12 cellular contexts compared by ENCODE assay signal in the genomic region with DNA sequence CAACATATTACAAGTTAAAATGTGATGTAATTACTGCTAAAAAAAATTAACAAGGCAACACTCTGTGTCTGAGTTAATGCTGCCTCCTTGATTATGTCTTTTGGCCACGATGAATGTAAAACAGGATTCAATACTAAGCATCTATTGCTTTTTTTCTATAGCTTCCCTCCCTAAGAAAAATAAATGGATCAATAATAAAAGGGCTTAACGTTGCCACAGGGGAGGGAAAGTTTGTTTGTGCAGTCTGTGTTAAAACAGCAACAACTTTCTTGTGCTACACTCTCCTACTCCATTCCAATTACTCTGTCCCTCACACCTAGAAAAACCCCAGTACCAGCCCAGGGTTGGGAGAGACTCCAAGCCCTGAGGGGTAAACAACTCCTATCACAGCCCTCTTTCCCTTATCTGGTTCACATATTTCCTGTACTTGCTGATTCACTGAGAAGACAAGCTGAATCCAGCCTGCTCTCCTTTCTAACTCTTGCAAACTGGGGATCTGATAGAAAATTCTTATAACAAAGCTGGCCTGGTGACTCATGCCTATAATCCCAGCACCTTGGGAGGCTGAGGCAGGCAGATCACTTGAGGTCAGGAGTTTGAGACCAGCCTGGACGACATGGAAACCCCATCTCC. TPM values are rescaled to one million over a fixed set of nuclear protein-coding genes. Genes with fewer than 3 reads are reported as not detected.
DNase-seq lines count a peak whose midpoint lies in the region; ATAC-seq and TF ChIP-seq lines count a peak whose summit lies in the region.
"Had no signal": no experiment of that assay in that cellular context is flagged by ENCODE, and none has a peak within 500 bp of the region (broad histone marks: within the 10 kb centered on the region; RNA-seq: fewer than 3 reads in every experiment).

No MANE protein-coding gene starts in this region.

- DNase-seq in HS-5 (ENCODE audit: low read depth) (peak; percentile 18), fibroblast of villous mesenchyme (ENCODE audit: low read depth) (peak; percentile 51), stomach (peak; percentile 56), AG08395 (ENCODE audit: low spot score) (no peak), NCI-H345 (lab: John Stamatoyannopoulos, UW) (no peak)
- no peak for DNase-seq in activated T-helper 2 cell treated with anti-CD3 and anti-CD28 coated beads, Interferon-gamma antibody, Interleukin-2, Interleukin-4, amounts not matched to agents 10 μg/mL and 5 μg/mL and 100 μg/mL, durations not matched to agents 14 hours and 24 hours and 36 hours (ENCODE audit: low spot score)
- no peak for DNase-seq in stimulated activated CD4-positive, alpha-beta T cell treated with anti-CD3 and anti-CD28 coated beads, Interleukin-12 subunit alpha, Interleukin-12 subunit beta, amount 100 ng/mL, for 4 hours
- DNase-seq: activated CD4-positive, alpha-beta memory T cell treated with anti-CD3 and anti-CD28 coated beads for 36 hours; GDM1; NCI-H1694 had no signal

- no peak for TF ChIP-seq POLR2A in stomach (IDR thresholded peaks at IDR 0.05)

- H3K4me3 ChIP-seq in fibroblast of villous mesenchyme (ENCODE audit: low read depth, low read length) = no peak overlapping the region
- H3K4me3 ChIP-seq in stomach = no peak overlapping the region

- no peaks in the 10 kb centered on the region for H3K9me3 Mint-ChIP-seq in activated T-helper 2 cell treated with anti-CD3 and anti-CD28 coated beads, Interferon-gamma antibody, Interleukin-2, Interleukin-4, amounts not matched to agents 10 μg/mL and 5 μg/mL and 100 μg/mL, durations not matched to agents 14 hours and 24 hours and 36 hours
- no peaks in the 10 kb centered on the region for H3K9me3 Mint-ChIP-seq in activated T-helper 17 cell treated with anti-CD3 and anti-CD28 coated beads, Interleukin-2, amount 50 U/mL, for 72 hours
- H3K9me3 Mint-ChIP-seq: activated CD4-positive, alpha-beta memory T cell treated with anti-CD3 and anti-CD28 coated beads for 36 hours had no signal

- H3K36me3 Mint-ChIP-seq in activated T-helper 2 cell treated with anti-CD3 and anti-CD28 coated beads, Interferon-gamma antibody, Interleukin-2, Interleukin-4, amounts not matched to agents 10 μg/mL and 5 μg/mL and 100 μg/mL, durations not matched to agents 14 hours and 24 hours and 36 hours (ENCODE audit: low read depth) = no peaks in the 10 kb centered on the region
- H3K36me3 Mint-ChIP-seq in activated T-helper 17 cell treated with anti-CD3 and anti-CD28 coated beads, Interleukin-2, amount 50 U/mL, for 72 hours (ENCODE audit: low read depth) = no peaks in the 10 kb centered on the region
- H3K36me3 Mint-ChIP-seq: activated CD4-positive, alpha-beta memory T cell treated with anti-CD3 and anti-CD28 coated beads for 36 hours had no signal

- 42 to 58% (median 56%) methylated on average over 3 of the region's 3 CpGs for WGBS in stomach, 5 donors

- peaks cover 0 to 28% (median 18%) of the 10 kb centered on the region in 4 donors for H3K36me3 ChIP-seq in stomach

- no peaks in the 10 kb centered on the region for H3K9me3 ChIP-seq in stomach

- H3K27ac Mint-ChIP-seq in activated T-helper 2 cell treated with anti-CD3 and anti-CD28 coated beads, Interferon-gamma antibody, Interleukin-2, Interleukin-4, amounts not matched to agents 10 μg/mL and 5 μg/mL and 100 μg/mL, durations not matched to agents 14 hours and 24 hours and 36 hours = peak overlapping the region; percentile 31
- no peak overlapping the region for H3K27ac Mint-ChIP-seq in activated T-helper 17 cell treated with anti-CD3 and anti-CD28 coated beads, Interleukin-2, amount 50 U/mL, for 72 hours
- H3K27ac Mint-ChIP-seq: activated CD4-positive, alpha-beta memory T cell treated with anti-CD3 and anti-CD28 coated beads for 36 hours had no signal

- no peak overlapping the region for H3K4me3 Mint-ChIP-seq in activated T-helper 2 cell treated with anti-CD3 and anti-CD28 coated beads, Interferon-gamma antibody, Interleukin-2, Interleukin-4, amounts not matched to agents 10 μg/mL and 5 μg/mL and 100 μg/mL, durations not matched to agents 14 hours and 24 hours and 36 hours (ENCODE audit: low read depth)
- H3K4me3 Mint-ChIP-seq in activated T-helper 17 cell treated with anti-CD3 and anti-CD28 coated beads, Interleukin-2, amount 50 U/mL, for 72 hours = no peak overlapping the region
- H3K4me3 Mint-ChIP-seq: activated CD4-positive, alpha-beta memory T cell treated with anti-CD3 and anti-CD28 coated beads for 36 hours had no signal

- TF ChIP-seq CTCF in fibroblast of villous mesenchyme (IDR thresholded peaks at IDR 0.05; ENCODE audit: insufficient read depth, low read depth, low read length) (no peak), stomach (IDR thresholded peaks at IDR 0.05) (no peak)

- no peaks in the 10 kb centered on the region for H3K27me3 ChIP-seq in stomach

- H3K4me1 ChIP-seq in stomach = peaks cover 0 to 17% (median 8%) of the 10 kb centered on the region in 4 donors

- peaks cover 30% of the 10 kb centered on the region for H3K4me1 Mint-ChIP-seq in activated T-helper 2 cell treated with anti-CD3 and anti-CD28 coated beads, Interferon-gamma antibody, Interleukin-2, Interleukin-4, amounts not matched to agents 10 μg/mL and 5 μg/mL and 100 μg/mL, durations not matched to agents 14 hours and 24 hours and 36 hours (ENCODE audit: low read depth)
- H3K4me1 Mint-ChIP-seq in activated T-helper 17 cell treated with anti-CD3 and anti-CD28 coated beads, Interleukin-2, amount 50 U/mL, for 72 hours = no peaks in the 10 kb centered on the region

- intact Hi-C loops in activated T-helper 2 cell treated with anti-CD3 and anti-CD28 coated beads, Interferon-gamma antibody, Interleukin-2, Interleukin-4, amounts not matched to agents 10 μg/mL and 5 μg/mL and 100 μg/mL, durations not matched to agents 14 hours and 24 hours and 36 hours (cut with micrococcal nuclease) = no loop called here
- intact Hi-C loops in stomach (cut with DNase I; ENCODE audit: low total_unique reads) = no loop called here

- H3K27ac ChIP-seq in stomach = peak overlapping the region in 3 of 5 donors; percentile 7 to 30 (median 27)

- peaks cover 10% of the 10 kb centered on the region for H3K27me3 Mint-ChIP-seq in activated T-helper 2 cell treated with anti-CD3 and anti-CD28 coated beads, Interferon-gamma antibody, Interleukin-2, Interleukin-4, amounts not matched to agents 10 μg/mL and 5 μg/mL and 100 μg/mL, durations not matched to agents 14 hours and 24 hours and 36 hours (ENCODE audit: low read depth)
- peaks cover 40% of the 10 kb centered on the region for H3K27me3 Mint-ChIP-seq in activated T-helper 17 cell treated with anti-CD3 and anti-CD28 coated beads, Interleukin-2, amount 50 U/mL, for 72 hours

- TF ChIP-seq EP300 in stomach (IDR thresholded peaks at IDR 0.05) = no peak

- no peak for ATAC-seq in activated T-helper 17 cell treated with anti-CD3 and anti-CD28 coated beads, Interleukin-2, amount 50 U/mL, for 72 hours (replicated peaks)
- ATAC-seq: HCT116 had no signal

RNA-seq across cellular contexts. Expression of a gene that starts 44.8 kb away (rescaled TPM):
- 9.2 and 9.4 TPM in 2 replicates for total RNA-seq in activated T-helper 2 cell treated with anti-CD3 and anti-CD28 coated beads, Interferon-gamma antibody, Interleukin-2, Interleukin-4, amounts not matched to agents 10 μg/mL and 5 μg/mL and 100 μg/mL, durations not matched to agents 14 hours and 24 hours and 36 hours
- total RNA-seq in fibroblast of villous mesenchyme (under 0.01 TPM in 2 replicates), stomach (10 to 100 TPM in 4 of 5 donors, 1 to 10 TPM in 1; 4.7 to 16.7 (median 13.4) TPM)
- polyA plus RNA-seq in stomach = 10 to 100 TPM in 2 of 3 donors, 1 to 10 TPM in 1; 8.0 to 14.4 (median 10.4) TPM
- under 1 TPM; 0.41 to 0.82 TPM for total RNA-seq in activated T-helper 17 cell treated with anti-CD3 and anti-CD28 coated beads, Interleukin-2, amount 50 U/mL, for 72 hours

Comparison
In these comparisons a context has a peak if more than half of its experiments do, and no peak if none do; other contexts are left out.
1. DNase-seq: peak in HS-5 (single experiment), fibroblast of villous mesenchyme (single experiment) and stomach (single experiment); none in activated T-helper 2 cell treated with anti-CD3 and anti-CD28 coated beads, Interferon-gamma antibody, Interleukin-2, Interleukin-4, amounts not matched to agents 10 μg/mL and 5 μg/mL and 100 μg/mL, durations not matched to agents 14 hours and 24 hours and 36 hours (single experiment), AG08395 (single experiment), stimulated activated CD4-positive, alpha-beta T cell treated with anti-CD3 and anti-CD28 coated beads, Interleukin-12 subunit alpha, Interleukin-12 subunit beta, amount 100 ng/mL, for 4 hours (single experiment) and NCI-H345 (single experiment).